Comparison of ENCODE assay signal across 17 cellular contexts in genomic region chr7:38217672-38218071, GRCh38. TPM values are rescaled to one million over a fixed set of nuclear protein-coding genes. Genes with fewer than 3 reads are reported as not detected.
DNase-seq lines count a peak whose midpoint lies in the region; ATAC-seq lines count a peak whose summit lies in the region.
"Had no signal": no experiment of that assay in that cellular context is flagged by ENCODE, and none has a peak within 500 bp of the region (broad histone marks: within the 10 kb centered on the region; RNA-seq: fewer than 3 reads in every experiment).

No MANE protein-coding gene starts in this region.

- H3K27me3 Mint-ChIP-seq in activated T-cell treated with anti-CD3 and anti-CD28 coated beads, Interleukin-2, amount 50 U/mL, for 4 hours (ENCODE audit: low read depth), result no peaks in the 10 kb centered on the region
- H3K27me3 Mint-ChIP-seq in effector memory CD8-positive, alpha-beta T cell, result no peaks in the 10 kb centered on the region

- peaks cover 26% of the 10 kb centered on the region for H3K36me3 Mint-ChIP-seq in activated T-cell treated with anti-CD3 and anti-CD28 coated beads, Interleukin-2, amount 50 U/mL, for 4 hours (ENCODE audit: insufficient read depth)
- H3K36me3 Mint-ChIP-seq in effector memory CD8-positive, alpha-beta T cell (ENCODE audit: insufficient read depth), result peaks cover 27% of the 10 kb centered on the region
- peaks cover 75% of the 10 kb centered on the region for H3K36me3 Mint-ChIP-seq in stimulated activated effector memory CD8-positive, alpha-beta T cell treated with anti-CD3 and anti-CD28 coated beads, Interleukin-12 subunit alpha, Interleukin-12 subunit beta, amount 100 ng/mL, for 72 hours

- H3K4me1 Mint-ChIP-seq in activated T-cell treated with anti-CD3 and anti-CD28 coated beads, Interleukin-2, amount 50 U/mL, for 4 hours (ENCODE audit: low read depth), result peaks cover 52% of the 10 kb centered on the region
- H3K4me1 Mint-ChIP-seq in effector memory CD8-positive, alpha-beta T cell (ENCODE audit: low read depth in 2 of 2), result peaks cover 54 to 68% of the 10 kb centered on the region in 2 donors
- H3K4me1 Mint-ChIP-seq in stimulated activated effector memory CD8-positive, alpha-beta T cell treated with anti-CD3 and anti-CD28 coated beads, Interleukin-12 subunit alpha, Interleukin-12 subunit beta, amount 100 ng/mL, for 72 hours, result peaks cover 70% of the 10 kb centered on the region

- peak in 1 of 2 donors; percentile 53 for ATAC-seq in activated T-cell treated with anti-CD3 and anti-CD28 coated beads, Interleukin-2, amount 50 U/mL, for 4 hours
- ATAC-seq in effector memory CD8-positive, alpha-beta T cell (replicated peaks), result peak; percentile 16
- peak; percentile 66 for ATAC-seq in stimulated activated effector memory CD8-positive, alpha-beta T cell treated with anti-CD3 and anti-CD28 coated beads, Interleukin-12 subunit alpha, Interleukin-12 subunit beta, amount 100 ng/mL, for 72 hours
- ATAC-seq: body of pancreas, mucosa of descending colon, Right ventricle myocardium inferior had no signal

- H3K4me3 Mint-ChIP-seq in activated T-cell treated with anti-CD3 and anti-CD28 coated beads, Interleukin-2, amount 50 U/mL, for 4 hours, result peak overlapping the region; percentile 65
- peak overlapping the region; percentile 66 to 80 for H3K4me3 Mint-ChIP-seq in effector memory CD8-positive, alpha-beta T cell
- peak overlapping the region; percentile 69 for H3K4me3 Mint-ChIP-seq in stimulated activated effector memory CD8-positive, alpha-beta T cell treated with anti-CD3 and anti-CD28 coated beads, Interleukin-12 subunit alpha, Interleukin-12 subunit beta, amount 100 ng/mL, for 72 hours

- H3K27ac Mint-ChIP-seq in effector memory CD8-positive, alpha-beta T cell, result peak overlapping the region; percentile 90 to 94
- H3K27ac Mint-ChIP-seq in stimulated activated effector memory CD8-positive, alpha-beta T cell treated with anti-CD3 and anti-CD28 coated beads, Interleukin-12 subunit alpha, Interleukin-12 subunit beta, amount 100 ng/mL, for 72 hours, result peak overlapping the region; percentile 94

- no peaks in the 10 kb centered on the region for H3K9me3 Mint-ChIP-seq in activated T-cell treated with anti-CD3 and anti-CD28 coated beads, Interleukin-2, amount 50 U/mL, for 4 hours
- H3K9me3 Mint-ChIP-seq in effector memory CD8-positive, alpha-beta T cell, result no peaks in the 10 kb centered on the region
- H3K9me3 Mint-ChIP-seq in stimulated activated effector memory CD8-positive, alpha-beta T cell treated with anti-CD3 and anti-CD28 coated beads, Interleukin-12 subunit alpha, Interleukin-12 subunit beta, amount 100 ng/mL, for 72 hours, result no peaks in the 10 kb centered on the region

- DNase-seq in activated T-cell treated with anti-CD3 and anti-CD28 coated beads, Interleukin-2, amount 50 U/mL, for 4 hours, result no peak
- no peak for DNase-seq in activated T-cell treated with anti-CD3 and anti-CD28 coated beads for 4 hours
- peak; percentile 38 for DNase-seq in NCI-H82 treated with DMSO at 0.1 percent for 48 hours (lab: John Stamatoyannopoulos, UW; ENCODE audit: unreplicated experiment)
- DNase-seq in effector memory CD8-positive, alpha-beta T cell, result no peak
- no peak for DNase-seq in stimulated activated effector memory CD8-positive, alpha-beta T cell treated with anti-CD3 and anti-CD28 coated beads, Interleukin-12 subunit alpha, Interleukin-12 subunit beta, amount 100 ng/mL, for 72 hours (ENCODE audit: low spot score in 2 of 2)
- no peak for DNase-seq in foreskin melanocyte
- no peak for DNase-seq in posterior vena cava (ENCODE audit: low spot score)
- DNase-seq in stimulated activated naive CD4-positive, alpha-beta T cell (lab: John Stamatoyannopoulos, UW), result no peak
- DNase-seq: ACHN, body of pancreas, colonic mucosa, DMS79 treated with DMSO at 0.1 percent for 48 hours, mucosa of descending colon, NCI-H2171 treated with DMSO at 0.1 percent for 48 hours, NCI-H748 treated with DMSO at 0.1 percent for 48 hours, uterus had no signal

- intact Hi-C loops in posterior vena cava (cut with DNase I), result loop anchor here in 1 of 2 donors (10.0 kb wide), 1 partner anchor 773 kb away; the partner anchor contains the start of gene ELMO1

RNA-seq across cellular contexts. Expression of gene STARD3NL, which starts 39.6 kb away (rescaled TPM):
- total RNA-seq in activated T-cell treated with anti-CD3 and anti-CD28 coated beads, Interleukin-2, amount 50 U/mL, for 4 hours, result 10 to 100 TPM; 30.2 to 31.3 (median 30.7) TPM
- total RNA-seq in posterior vena cava, result 10 to 100 TPM; 37.0 to 41.8 TPM
